Comparison of ENCODE assay signal across 8 cellular contexts in genomic region chr16:5098221-5099159, GRCh38. TPM values are rescaled to one million over a fixed set of nuclear protein-coding genes. Genes with fewer than 3 reads are reported as not detected.
DNase-seq lines count a peak whose midpoint lies in the region; ATAC-seq and TF ChIP-seq lines count a peak whose summit lies in the region.
"Not testable (repeated sequence)": the region's sequence is repeated elsewhere in the genome, so short reads cannot be mapped to it uniquely, and the experiment has no call there.

No MANE protein-coding gene starts in this region.

- H3K27ac ChIP-seq in neutrophil: peak overlapping the region; percentile 86

- intact Hi-C loops in left cardiac atrium (cut with DNase I): not testable (repeated sequence)

- not testable (repeated sequence) for H3K9me3 Mint-ChIP-seq in stimulated activated naive B cell treated with anti-CD40 and anti-IgM and Interleukin-4, amounts not matched to agents 10 μg/mL and 1 μg/mL and 100 μg/mL, for 72 hours

- ATAC-seq in HG02678 (IDR thresholded peaks at IDR 0.05; ENCODE audit: unreplicated experiment): peak; percentile 85
- not testable (repeated sequence) for ATAC-seq in left cardiac atrium; stimulated activated naive B cell treated with anti-CD40 and anti-IgM and Interleukin-4, amounts not matched to agents 10 μg/mL and 1 μg/mL and 100 μg/mL, for 72 hours (replicated peaks)

- in situ Hi-C loops in astrocyte of the spinal cord (cut with HindIII; ENCODE audit: low sequenced_read_pairs): not testable (repeated sequence)

- H3K9me3 ChIP-seq in neutrophil: not testable (repeated sequence)

- H3K36me3 Mint-ChIP-seq in stimulated activated naive B cell treated with anti-CD40 and anti-IgM and Interleukin-4, amounts not matched to agents 10 μg/mL and 1 μg/mL and 100 μg/mL, for 72 hours: not testable (repeated sequence)

- peaks cover 17 to 25% of the 10 kb centered on the region in 2 donors for H3K27me3 Mint-ChIP-seq in stimulated activated naive B cell treated with anti-CD40 and anti-IgM and Interleukin-4, amounts not matched to agents 10 μg/mL and 1 μg/mL and 100 μg/mL, for 72 hours

- peaks cover 15 to 24% of the 10 kb centered on the region in 2 donors for H3K4me1 Mint-ChIP-seq in stimulated activated naive B cell treated with anti-CD40 and anti-IgM and Interleukin-4, amounts not matched to agents 10 μg/mL and 1 μg/mL and 100 μg/mL, for 72 hours

- not testable (repeated sequence) for H3K36me3 ChIP-seq in neutrophil

- peak; percentile 45 for DNase-seq in DMS53 (lab: John Stamatoyannopoulos, UW)
- peak; percentile 6 for DNase-seq in NCI-H146 treated with DMSO at 0.1 percent for 48 hours (lab: John Stamatoyannopoulos, UW; ENCODE audit: unreplicated experiment)
- peak; percentile 58 for DNase-seq in astrocyte of the spinal cord (ENCODE audit: low read depth, low spot score)
- peak; percentile 82 for DNase-seq in left cardiac atrium
- DNase-seq in stimulated activated naive B cell treated with anti-CD40 and anti-IgM and Interleukin-4, amounts not matched to agents 10 μg/mL and 1 μg/mL and 100 μg/mL, for 72 hours: peak; percentile 69

- peaks cover 11 to 12% of the 10 kb centered on the region in 2 experiments for H3K4me1 ChIP-seq in neutrophil (ENCODE audit: control insufficient read depth in 1 of 2, insufficient read depth in 1 of 2, low read depth in 1 of 2, low read length in 1 of 2)

- peak overlapping the region; percentile 91 to 92 for H3K4me3 Mint-ChIP-seq in stimulated activated naive B cell treated with anti-CD40 and anti-IgM and Interleukin-4, amounts not matched to agents 10 μg/mL and 1 μg/mL and 100 μg/mL, for 72 hours

- peak overlapping the region; percentile 81 for H3K27ac Mint-ChIP-seq in stimulated activated naive B cell treated with anti-CD40 and anti-IgM and Interleukin-4, amounts not matched to agents 10 μg/mL and 1 μg/mL and 100 μg/mL, for 72 hours

- H3K27me3 ChIP-seq in neutrophil: peaks cover 49% of the 10 kb centered on the region

- H3K4me3 ChIP-seq in WI38 (ENCODE audit: low read depth, low read length) (peak overlapping the region; percentile 54), astrocyte of the spinal cord (ENCODE audit: low read depth, low read length) (peak overlapping the region; percentile 57), neutrophil (ENCODE audit: low read depth in 1 of 2, low read length in 1 of 2) (peak overlapping the region; percentile 64 to 77)

- TF ChIP-seq CTCF in WI38 (IDR thresholded peaks at IDR 0.05; ENCODE audit: low read depth, low read length); astrocyte of the spinal cord (IDR thresholded peaks at IDR 0.05; ENCODE audit: low read depth, low read length); neutrophil (IDR thresholded peaks at IDR 0.05): not testable (repeated sequence)

RNA-seq across cellular contexts. Expression of gene EEF2KMT, which starts 0.9 kb away (rescaled TPM):
- total RNA-seq in left cardiac atrium: 1 to 10 TPM; 5.4 to 7.5 TPM

RNA-seq across cellular contexts. Expression of gene ALG1, which starts 26.8 kb away (rescaled TPM):
- total RNA-seq in left cardiac atrium: 10 to 100 TPM; 11.0 to 11.8 TPM

RNA-seq across cellular contexts. Expression of gene C16orf89, which starts 32.7 kb away (rescaled TPM):
- total RNA-seq in left cardiac atrium: 10 to 100 TPM in 1 of 2 donors, 1 to 10 TPM in 1; 6.6 to 19.4 TPM

Comparison
In these comparisons a context has a peak if more than half of its experiments do, and no peak if none do; other contexts are left out.
1. DNase-seq: peak in every context shown above with its lines; median percentile 82 in left cardiac atrium; 69 in stimulated activated naive B cell treated with anti-CD40 and anti-IgM and Interleukin-4, amounts not matched to agents 10 μg/mL and 1 μg/mL and 100 μg/mL, for 72 hours; 58 in astrocyte of the spinal cord; 45 in DMS53; 6 in NCI-H146 treated with DMSO at 0.1 percent for 48 hours.